Comparison of ENCODE assay signal across 15 cellular contexts in genomic region chr5:176872586-176873377, GRCh38. TPM values are rescaled to one million over a fixed set of nuclear protein-coding genes. Genes with fewer than 3 reads are reported as not detected.
DNase-seq lines count a peak whose midpoint lies in the region; ATAC-seq and TF ChIP-seq lines count a peak whose summit lies in the region.
"Not testable (repeated sequence)": the region's sequence is repeated elsewhere in the genome, so short reads cannot be mapped to it uniquely, and the experiment has no call there.
"Had no signal": no experiment of that assay in that cellular context is flagged by ENCODE, and none has a peak within 500 bp of the region (broad histone marks: within the 10 kb centered on the region; RNA-seq: fewer than 3 reads in every experiment).

No MANE protein-coding gene starts in this region.

- not testable (repeated sequence) for TF ChIP-seq CTCF in natural killer cell (IDR thresholded peaks at IDR 0.05)

- H3K9me3 Mint-ChIP-seq in activated CD4-positive, alpha-beta T cell treated with anti-CD3 and anti-CD28 coated beads, Interleukin-2, amount 10 ng/mL, durations not matched to agents 24 days and 14 days; activated T-cell treated with anti-CD3 and anti-CD28 coated beads, Interleukin-2, amount 50 U/mL, for 24 hours; activated naive CD4-positive, alpha-beta T cell treated with anti-CD3 and anti-CD28 coated beads, Interleukin-2, amount 50 U/mL, for 72 hours; effector memory CD8-positive, alpha-beta T cell; natural killer cell; stimulated activated naive CD8-positive, alpha-beta T cell treated with anti-CD3 and anti-CD28 coated beads, Interleukin-15, Interleukin-2, amounts not matched to agents 100 ng/mL and 50 ng/mL, for 24 hours: not testable (repeated sequence)

- not testable (repeated sequence) for H3K36me3 Mint-ChIP-seq in activated CD4-positive, alpha-beta T cell treated with anti-CD3 and anti-CD28 coated beads, Interleukin-2, amount 10 ng/mL, durations not matched to agents 24 days and 14 days (ENCODE audit: low read depth); activated T-cell treated with anti-CD3 and anti-CD28 coated beads, Interleukin-2, amount 50 U/mL, for 24 hours (ENCODE audit: low read depth); natural killer cell; stimulated activated naive CD8-positive, alpha-beta T cell treated with anti-CD3 and anti-CD28 coated beads, Interleukin-15, Interleukin-2, amounts not matched to agents 100 ng/mL and 50 ng/mL, for 24 hours (ENCODE audit: low read depth)
- H3K36me3 Mint-ChIP-seq in activated naive CD4-positive, alpha-beta T cell treated with anti-CD3 and anti-CD28 coated beads, Interleukin-2, amount 50 U/mL, for 72 hours, result peaks cover 0 to 12% of the 10 kb centered on the region in 2 donors
- peaks cover 23% of the 10 kb centered on the region for H3K36me3 Mint-ChIP-seq in effector memory CD8-positive, alpha-beta T cell (ENCODE audit: insufficient read depth)

- intact Hi-C loops in activated CD4-positive, alpha-beta T cell treated with anti-CD3 and anti-CD28 coated beads, Interleukin-2, amount 10 ng/mL, durations not matched to agents 24 days and 14 days (cut with micrococcal nuclease); natural killer cell (cut with micrococcal nuclease): not testable (repeated sequence)

- H3K4me1 Mint-ChIP-seq in activated CD4-positive, alpha-beta T cell treated with anti-CD3 and anti-CD28 coated beads, Interleukin-2, amount 10 ng/mL, durations not matched to agents 24 days and 14 days, result not testable (repeated sequence)
- peaks cover 21% of the 10 kb centered on the region for H3K4me1 Mint-ChIP-seq in activated T-cell treated with anti-CD3 and anti-CD28 coated beads, Interleukin-2, amount 50 U/mL, for 24 hours (ENCODE audit: low read depth)
- H3K4me1 Mint-ChIP-seq in effector memory CD8-positive, alpha-beta T cell (ENCODE audit: low read depth in 2 of 2), result peaks cover 21 to 28% of the 10 kb centered on the region in 2 donors
- peaks cover 20 to 43% of the 10 kb centered on the region in 2 donors for H3K4me1 Mint-ChIP-seq in natural killer cell
- peaks cover 24% of the 10 kb centered on the region for H3K4me1 Mint-ChIP-seq in stimulated activated naive CD8-positive, alpha-beta T cell treated with anti-CD3 and anti-CD28 coated beads, Interleukin-15, Interleukin-2, amounts not matched to agents 100 ng/mL and 50 ng/mL, for 24 hours (ENCODE audit: low read depth)

- H3K27me3 Mint-ChIP-seq in activated CD4-positive, alpha-beta T cell treated with anti-CD3 and anti-CD28 coated beads, Interleukin-2, amount 10 ng/mL, durations not matched to agents 24 days and 14 days, result peaks cover 17% of the 10 kb centered on the region
- peaks cover 39% of the 10 kb centered on the region for H3K27me3 Mint-ChIP-seq in activated T-cell treated with anti-CD3 and anti-CD28 coated beads, Interleukin-2, amount 50 U/mL, for 24 hours
- H3K27me3 Mint-ChIP-seq in effector memory CD8-positive, alpha-beta T cell, result peaks cover 19 to 24% of the 10 kb centered on the region in 2 donors
- H3K27me3 Mint-ChIP-seq in natural killer cell (ENCODE audit: low read depth in 2 of 2), result peaks cover 9 to 13% of the 10 kb centered on the region in 2 donors
- peaks cover 21% of the 10 kb centered on the region for H3K27me3 Mint-ChIP-seq in stimulated activated naive CD8-positive, alpha-beta T cell treated with anti-CD3 and anti-CD28 coated beads, Interleukin-15, Interleukin-2, amounts not matched to agents 100 ng/mL and 50 ng/mL, for 24 hours

- peak; percentile 35 for DNase-seq in NCI-H2171 treated with DMSO at 0.1 percent for 48 hours (lab: John Stamatoyannopoulos, UW)
- DNase-seq in activated CD4-positive, alpha-beta T cell treated with anti-CD3 and anti-CD28 coated beads, Interleukin-2, amount 10 ng/mL, durations not matched to agents 24 days and 14 days; activated T-cell treated with anti-CD3 and anti-CD28 coated beads, Interleukin-2, amount 50 U/mL, for 24 hours; activated naive CD4-positive, alpha-beta T cell treated with anti-CD3 and anti-CD28 coated beads, Interleukin-2, amount 50 U/mL, for 72 hours (ENCODE audit: low spot score in 2 of 2); natural killer cell: not testable (repeated sequence)
- DNase-seq in effector memory CD8-positive, alpha-beta T cell, result peak in 1 of 3 experiments; percentile 29

- H3K4me3 Mint-ChIP-seq in activated CD4-positive, alpha-beta T cell treated with anti-CD3 and anti-CD28 coated beads, Interleukin-2, amount 10 ng/mL, durations not matched to agents 24 days and 14 days; activated T-cell treated with anti-CD3 and anti-CD28 coated beads, Interleukin-2, amount 50 U/mL, for 24 hours; stimulated activated naive CD8-positive, alpha-beta T cell treated with anti-CD3 and anti-CD28 coated beads, Interleukin-15, Interleukin-2, amounts not matched to agents 100 ng/mL and 50 ng/mL, for 24 hours: not testable (repeated sequence)
- peak overlapping the region; percentile 20 to 33 for H3K4me3 Mint-ChIP-seq in effector memory CD8-positive, alpha-beta T cell
- H3K4me3 Mint-ChIP-seq in natural killer cell, result peak overlapping the region; percentile 66

- not testable (repeated sequence) for ATAC-seq in activated naive CD4-positive, alpha-beta T cell treated with anti-CD3 and anti-CD28 coated beads, Interleukin-2, amount 50 U/mL, for 72 hours; effector memory CD8-positive, alpha-beta T cell (replicated peaks); natural killer cell

- H3K27ac Mint-ChIP-seq in activated CD4-positive, alpha-beta T cell treated with anti-CD3 and anti-CD28 coated beads, Interleukin-2, amount 10 ng/mL, durations not matched to agents 24 days and 14 days, result peak overlapping the region; percentile 74
- peak overlapping the region; percentile 82 for H3K27ac Mint-ChIP-seq in activated T-cell treated with anti-CD3 and anti-CD28 coated beads, Interleukin-2, amount 50 U/mL, for 24 hours
- peak overlapping the region; percentile 38 to 66 for H3K27ac Mint-ChIP-seq in activated naive CD4-positive, alpha-beta T cell treated with anti-CD3 and anti-CD28 coated beads, Interleukin-2, amount 50 U/mL, for 72 hours
- H3K27ac Mint-ChIP-seq in effector memory CD8-positive, alpha-beta T cell, result peak overlapping the region; percentile 71 to 90
- H3K27ac Mint-ChIP-seq in natural killer cell, result peak overlapping the region; percentile 75 to 85
- peak overlapping the region; percentile 63 for H3K27ac Mint-ChIP-seq in stimulated activated naive CD8-positive, alpha-beta T cell treated with anti-CD3 and anti-CD28 coated beads, Interleukin-15, Interleukin-2, amounts not matched to agents 100 ng/mL and 50 ng/mL, for 24 hours

RNA-seq across cellular contexts. Expression of gene HK3, which starts 26.4 kb away (rescaled TPM):
- 0.21 and 0.85 TPM in 2 replicates for total RNA-seq in activated CD4-positive, alpha-beta T cell treated with anti-CD3 and anti-CD28 coated beads, Interleukin-2, amount 10 ng/mL, durations not matched to agents 24 days and 14 days
- under 1 TPM; 0.11 to 0.27 TPM for total RNA-seq in activated naive CD4-positive, alpha-beta T cell treated with anti-CD3 and anti-CD28 coated beads, Interleukin-2, amount 50 U/mL, for 72 hours
- 10 to 100 TPM in 2 of 3 donors, 1 to 10 TPM in 1; 6.6 to 56.1 (median 26.2) TPM for total RNA-seq in natural killer cell
- total RNA-seq: CD8-positive, alpha-beta T cell; GM23338; H9; HepG2; HFFc6; HT1080; PC-3; SJCRH30 had no signal
